ENCODE assay signal across 7 cellular contexts in the genomic region with DNA sequence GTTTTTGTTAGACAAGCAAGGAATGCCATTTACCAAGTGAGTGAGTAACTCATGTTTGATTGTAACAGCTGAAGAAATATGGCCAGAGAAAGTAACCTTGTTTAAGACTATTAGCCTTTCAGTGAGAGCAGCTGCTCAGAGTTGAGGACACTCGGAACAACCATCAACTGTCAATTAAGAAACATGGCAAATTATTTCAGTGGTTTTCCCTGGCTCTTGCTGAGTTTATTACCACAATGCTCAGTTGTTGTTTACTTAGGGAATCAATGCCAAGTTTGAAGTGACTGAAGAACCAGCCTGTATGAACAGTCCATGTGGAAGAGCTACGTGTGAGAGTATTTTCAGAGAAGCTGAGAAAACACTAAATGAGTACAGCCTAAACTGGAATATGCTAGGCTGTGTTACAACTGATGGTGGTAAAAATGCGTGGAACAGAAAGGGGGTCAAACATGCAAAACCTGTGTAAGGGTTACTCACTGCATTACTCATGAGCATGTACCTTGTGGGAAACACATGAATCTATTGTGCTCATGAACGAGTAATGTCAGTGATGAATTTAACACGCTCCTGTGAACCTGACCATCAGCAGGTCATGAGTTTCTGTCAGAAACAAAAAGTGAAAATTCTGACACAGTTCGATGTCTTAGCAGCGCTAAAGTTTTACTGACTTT. TPM values are rescaled to one million over a fixed set of nuclear protein-coding genes. Genes with fewer than 3 reads are reported as not detected.
DNase-seq lines count a peak whose midpoint lies in the region; ATAC-seq, FAIRE-seq and TF ChIP-seq lines count a peak whose summit lies in the region.

No MANE protein-coding gene starts in this region.

- no peaks in the 10 kb centered on the region for H3K27me3 ChIP-seq in mesenchymal stem cell (ENCODE audit: control insufficient read depth in 1 of 2, insufficient read depth in 1 of 2, low read length in 2 of 2)

- H3K36me3 ChIP-seq in mesenchymal stem cell (ENCODE audit: control insufficient read depth in 1 of 2, insufficient read depth in 2 of 2, low read depth in 1 of 2, low read length in 2 of 2), result no peaks in the 10 kb centered on the region

- peaks cover 70% of the 10 kb centered on the region for H3K4me1 Mint-ChIP-seq in brain

- no peak overlapping the region for H2BK120ac ChIP-seq in mesenchymal stem cell (ENCODE audit: low read depth, low read length)

- H3K27ac ChIP-seq in mesenchymal stem cell (ENCODE audit: low read length, poor library complexity, severe bottlenecking), result peak overlapping the region; percentile 30

- peak overlapping the region; percentile 13 for H3K4me2 ChIP-seq in mesenchymal stem cell (ENCODE audit: low read length, poor library complexity, severe bottlenecking)

- H3K4me3 Mint-ChIP-seq in brain, result peak overlapping the region in 4 of 5 experiments; percentile 12 to 59 (median 29)

- H3K4me3 ChIP-seq in mesenchymal stem cell (ENCODE audit: insufficient read depth in 1 of 2, low read depth in 1 of 2, low read length in 2 of 2), result no peak overlapping the region

- peak overlapping the region in 4 of 5 experiments; percentile 29 to 87 (median 80) for H3K27ac Mint-ChIP-seq in brain

- no peak overlapping the region for H3K18ac ChIP-seq in mesenchymal stem cell (ENCODE audit: low read depth in 1 of 2, low read length in 2 of 2)

- TF ChIP-seq CTCF in brain (conservative IDR thresholded peaks at IDR 0.05), result no peak

- no peak overlapping the region for H3K23ac ChIP-seq in mesenchymal stem cell (ENCODE audit: low read length in 2 of 2)

- no peak overlapping the region for H4K8ac ChIP-seq in mesenchymal stem cell (ENCODE audit: low read length)

- H2BK5ac ChIP-seq in mesenchymal stem cell (ENCODE audit: low read depth, low read length, poor library complexity, severe bottlenecking), result no peak overlapping the region

- no peaks in the 10 kb centered on the region for H3K27me3 Mint-ChIP-seq in brain

- WGBS in mesenchymal stem cell, result 76% methylated on average over 7 of the region's 7 CpGs

- H2AK5ac ChIP-seq in mesenchymal stem cell (ENCODE audit: low read length, severe bottlenecking), result no peak overlapping the region

- peak; percentile 42 for FAIRE-seq in HTR-8/SVneo (lab: Jason Lieb, UNC)

- ATAC-seq in GM18499 (IDR thresholded peaks at IDR 0.05; ENCODE audit: insufficient read depth, unreplicated experiment), result peak; percentile 90
- ATAC-seq in GM21529 (IDR thresholded peaks at IDR 0.05; ENCODE audit: unreplicated experiment), result peak; percentile 87

- H4K91ac ChIP-seq in mesenchymal stem cell (ENCODE audit: low read length), result no peak overlapping the region

- no peak overlapping the region for H3K4ac ChIP-seq in mesenchymal stem cell (ENCODE audit: low read depth in 1 of 2, low read length in 2 of 2)

- no peaks in the 10 kb centered on the region for H3K9me3 ChIP-seq in mesenchymal stem cell (ENCODE audit: control insufficient read depth, low read length)

- DNase-seq in HTR-8/SVneo (ENCODE audit: insufficient read length, low spot score), result no peak
- DNase-seq in mesenchymal stem cell, result peak; percentile 52
- DNase-seq in GOT3 (lab: John Stamatoyannopoulos, UW), result no peak
- no peak for DNase-seq in activated gamma-delta T cell (lab: John Stamatoyannopoulos, UW)

- H2AFZ ChIP-seq in mesenchymal stem cell (ENCODE audit: low read depth, low read length), result no peak overlapping the region

- no peak overlapping the region for H3K14ac ChIP-seq in mesenchymal stem cell (ENCODE audit: low read length in 2 of 2)

- H3K9me3 Mint-ChIP-seq in brain, result peaks cover 0 to 3% (median 0%) of the 10 kb centered on the region in 5 experiments

- H2BK15ac ChIP-seq in mesenchymal stem cell (ENCODE audit: low read depth, poor library complexity, severe bottlenecking), result no peak overlapping the region

- no peak overlapping the region for H3K9ac ChIP-seq in mesenchymal stem cell (ENCODE audit: low read length)

- H2BK12ac ChIP-seq in mesenchymal stem cell (ENCODE audit: low read length in 2 of 2), result no peak overlapping the region

- peaks cover 37% of the 10 kb centered on the region for H3K36me3 Mint-ChIP-seq in brain

- H3K4me1 ChIP-seq in mesenchymal stem cell (ENCODE audit: control insufficient read depth, insufficient read depth, low read depth, low read length), result peaks cover 19% of the 10 kb centered on the region

- H3K79me1 ChIP-seq in mesenchymal stem cell (replicated peaks; ENCODE audit: low read length, poor library complexity, severe bottlenecking), result peaks cover 1% of the 10 kb centered on the region

RNA-seq across cellular contexts. Expression of a gene that starts 33.7 kb away (rescaled TPM):
- 24.1 TPM for polyA plus RNA-seq in brain (ENCODE audit: insufficient read depth, low read depth, low replicate concordance)
- 45.4 TPM for polyA plus RNA-seq in mesenchymal stem cell (2013, experiment 1 of 2)
- polyA plus RNA-seq in mesenchymal stem cell (2013, experiment 2 of 2), result 47.9 TPM
